Comparison of ENCODE assay signal across 1 cellular context in genomic region chr17:82653651-82654528, GRCh38.
TF ChIP-seq lines count a peak whose summit lies in the region.

No MANE protein-coding gene starts in this region.

TF ChIP-seq in IMR-90, 13 proteins besides CTCF, POLR2A, EP300 and RAD21:
- TF ChIP-seq BHLHE40 (IDR thresholded peaks at IDR 0.05; ENCODE audit: low read depth, low read length) (no peak), CEBPB (IDR thresholded peaks at IDR 0.05; ENCODE audit: low read depth, low read length) (no peak), MAZ (IDR thresholded peaks at IDR 0.05; ENCODE audit: borderline replicate concordance, low read depth, low read length) (no peak), MXI1 (IDR thresholded peaks at IDR 0.05; ENCODE audit: borderline replicate concordance, low read depth, low read length) (no peak), RFX5 (IDR thresholded peaks at IDR 0.05; ENCODE audit: low read depth, low read length) (no peak), RCOR1 (IDR thresholded peaks at IDR 0.05; ENCODE audit: insufficient replicate concordance, low read length) (no peak), FOS (IDR thresholded peaks at IDR 0.05; ENCODE audit: low read depth, low read length) (no peak), CHD1 (IDR thresholded peaks at IDR 0.05; ENCODE audit: low read depth, low read length) (no peak), ELK1 (IDR thresholded peaks at IDR 0.05; ENCODE audit: borderline replicate concordance, low read depth, low read length) (no peak), MAFK (IDR thresholded peaks at IDR 0.05; ENCODE audit: low read depth, low read length) (no peak), SMC3 (IDR thresholded peaks at IDR 0.05; ENCODE audit: low read depth, low read length) (no peak), USF2 (IDR thresholded peaks at IDR 0.05; ENCODE audit: low read depth, low read length) (no peak), NFE2L2 (IDR thresholded peaks at IDR 0.05; ENCODE audit: low read depth, low read length) (no peak)
